30 cellular contexts compared by ENCODE assay signal in the genomic region with DNA sequence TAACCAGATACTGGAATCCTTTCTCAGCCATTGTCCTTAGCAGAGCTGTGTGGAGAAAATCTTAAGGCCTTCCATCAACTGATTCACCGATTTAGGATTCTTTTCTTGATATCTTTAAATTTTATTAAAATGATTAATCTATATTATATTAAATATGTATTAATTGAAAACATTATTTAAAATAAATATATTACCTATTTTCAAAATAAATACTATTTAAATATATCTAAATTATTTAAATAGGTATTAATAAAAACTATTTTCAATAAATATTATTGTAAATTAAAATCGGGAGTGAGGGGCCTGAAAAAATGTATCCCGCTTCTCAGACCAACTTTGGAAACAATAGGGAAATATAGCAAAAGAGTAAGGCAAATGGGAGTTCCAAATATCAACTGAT.
"Had no signal": no experiment of that assay in that cellular context is flagged by ENCODE, and none has a peak within 500 bp of the region (broad histone marks: within the 10 kb centered on the region; RNA-seq: fewer than 3 reads in every experiment).

No MANE protein-coding gene starts in this region.

- H3K4me3 Mint-ChIP-seq: activated CD4-positive, alpha-beta memory T cell treated with anti-CD3 and anti-CD28 coated beads, Interleukin-2, amount 10 ng/mL, durations not matched to agents 7 days and 5 days; activated CD4-positive, alpha-beta T cell treated with anti-CD3 and anti-CD28 coated beads for 36 hours; activated CD4-positive, alpha-beta T cell treated with anti-CD3 and anti-CD28 coated beads, Interleukin-2, amount 10 ng/mL, durations not matched to agents 24 days and 14 days; activated naive CD4-positive, alpha-beta T cell treated with anti-CD3 and anti-CD28 coated beads, Interleukin-2, amount 10 ng/mL, durations not matched to agents 7 days and 5 days; activated naive CD8-positive, alpha-beta T cell treated with anti-CD3 and anti-CD28 coated beads, Interleukin-2, amount 10 ng/mL, durations not matched to agents 7 days and 5 days; activated T-cell treated with anti-CD3 and anti-CD28 coated beads, Interleukin-2, amount 50 U/mL, for 24 hours; activated T-cell treated with anti-CD3 and anti-CD28 coated beads, Interleukin-2, amount 50 U/mL, for 72 hours; brain; dendritic cell treated with granulocyte-macrophage colony-stimulating factor and Interleukin-4, amounts not matched to agents 40 ng/mL and 50 ng/mL, for 4 days; endodermal cell had no signal

- H3K27ac Mint-ChIP-seq: activated CD4-positive, alpha-beta memory T cell treated with anti-CD3 and anti-CD28 coated beads, Interleukin-2, amount 10 ng/mL, durations not matched to agents 7 days and 5 days; activated CD4-positive, alpha-beta T cell treated with anti-CD3 and anti-CD28 coated beads for 36 hours; activated CD4-positive, alpha-beta T cell treated with anti-CD3 and anti-CD28 coated beads, Interleukin-2, amount 10 ng/mL, durations not matched to agents 24 days and 14 days; activated naive CD4-positive, alpha-beta T cell treated with anti-CD3 and anti-CD28 coated beads, Interleukin-2, amount 10 ng/mL, durations not matched to agents 7 days and 5 days; activated naive CD4-positive, alpha-beta T cell treated with anti-CD3 and anti-CD28 coated beads, Interleukin-2, amount 50 U/mL, for 72 hours; activated naive CD8-positive, alpha-beta T cell treated with anti-CD3 and anti-CD28 coated beads, Interleukin-2, amount 10 ng/mL, durations not matched to agents 7 days and 5 days; activated T-cell treated with anti-CD3 and anti-CD28 coated beads, Interleukin-2, amount 50 U/mL, for 24 hours; activated T-cell treated with anti-CD3 and anti-CD28 coated beads, Interleukin-2, amount 50 U/mL, for 72 hours; brain; dendritic cell treated with granulocyte-macrophage colony-stimulating factor and Interleukin-4, amounts not matched to agents 40 ng/mL and 50 ng/mL, for 4 days; endodermal cell had no signal

- H3K36me3 Mint-ChIP-seq: activated naive CD4-positive, alpha-beta T cell treated with anti-CD3 and anti-CD28 coated beads, Interleukin-2, amount 10 ng/mL, durations not matched to agents 7 days and 5 days; activated naive CD4-positive, alpha-beta T cell treated with anti-CD3 and anti-CD28 coated beads, Interleukin-2, amount 50 U/mL, for 72 hours; activated naive CD8-positive, alpha-beta T cell treated with anti-CD3 and anti-CD28 coated beads, Interleukin-2, amount 10 ng/mL, durations not matched to agents 7 days and 5 days; brain had no signal

- H3K27ac ChIP-seq: ascending aorta, breast epithelium, cardiac muscle cell, coronary artery, dorsolateral prefrontal cortex, esophagus squamous epithelium, WERI-Rb-1 had no signal

- H3K36me3 ChIP-seq: ascending aorta, breast epithelium, cardiac muscle cell, esophagus squamous epithelium, WERI-Rb-1 had no signal

- ATAC-seq: activated CD4-positive, alpha-beta T cell treated with anti-CD3 and anti-CD28 coated beads for 36 hours; activated naive CD4-positive, alpha-beta T cell treated with anti-CD3 and anti-CD28 coated beads, Interleukin-2, amount 50 U/mL, for 72 hours; activated T-cell treated with anti-CD3 and anti-CD28 coated beads, Interleukin-2, amount 50 U/mL, for 72 hours had no signal

- DNase-seq: activated CD4-positive, alpha-beta memory T cell treated with anti-CD3 and anti-CD28 coated beads, Interleukin-2, amount 10 ng/mL, durations not matched to agents 7 days and 5 days; activated CD4-positive, alpha-beta T cell treated with anti-CD3 and anti-CD28 coated beads for 36 hours; activated CD4-positive, alpha-beta T cell treated with anti-CD3 and anti-CD28 coated beads, Interleukin-2, amount 10 ng/mL, durations not matched to agents 24 days and 14 days; activated CD4-positive, CD25-positive, alpha-beta regulatory T cell; activated CD4-positive, CD25-positive, alpha-beta regulatory T cell treated with anti-CD3 and anti-CD28 coated beads, Interleukin-2, amount 50 U/mL, for 72 hours; activated CD8-positive, alpha-beta memory T cell treated with anti-CD3 and anti-CD28 coated beads, Interleukin-2, amount 50 U/mL, for 48 hours; activated gamma-delta T cell; activated naive CD4-positive, alpha-beta T cell; activated naive CD4-positive, alpha-beta T cell treated with anti-CD3 and anti-CD28 coated beads, Interleukin-2, amount 10 ng/mL, durations not matched to agents 7 days and 5 days; activated naive CD8-positive, alpha-beta T cell treated with anti-CD3 and anti-CD28 coated beads, Interleukin-2, amount 10 ng/mL, durations not matched to agents 7 days and 5 days; activated T-cell treated with anti-CD3 and anti-CD28 coated beads for 4 hours; activated T-cell treated with anti-CD3 and anti-CD28 coated beads, Interleukin-2, amount 50 U/mL, for 24 hours; activated T-cell treated with anti-CD3 and anti-CD28 coated beads, Interleukin-2, amount 50 U/mL, for 72 hours; central memory CD4-positive, alpha-beta T cell; cerebellar nuclear complex; dorsolateral prefrontal cortex; effector memory CD4-positive, alpha-beta T cell; endodermal cell; esophagus squamous epithelium; foreskin melanocyte; head of caudate nucleus; T-helper 2 cell; WERI-Rb-1 had no signal

- H3K4me1 Mint-ChIP-seq: activated CD4-positive, alpha-beta memory T cell treated with anti-CD3 and anti-CD28 coated beads, Interleukin-2, amount 10 ng/mL, durations not matched to agents 7 days and 5 days; activated CD4-positive, alpha-beta T cell treated with anti-CD3 and anti-CD28 coated beads for 36 hours; activated CD4-positive, alpha-beta T cell treated with anti-CD3 and anti-CD28 coated beads, Interleukin-2, amount 10 ng/mL, durations not matched to agents 24 days and 14 days; activated naive CD4-positive, alpha-beta T cell treated with anti-CD3 and anti-CD28 coated beads, Interleukin-2, amount 10 ng/mL, durations not matched to agents 7 days and 5 days; activated naive CD8-positive, alpha-beta T cell treated with anti-CD3 and anti-CD28 coated beads, Interleukin-2, amount 10 ng/mL, durations not matched to agents 7 days and 5 days; brain had no signal

- H3K4me1 ChIP-seq: ascending aorta, breast epithelium had no signal

- H3K4me3 ChIP-seq: ascending aorta, breast epithelium, cardiac muscle cell, coronary artery, dorsolateral prefrontal cortex, esophagus squamous epithelium had no signal

- H3K27me3 ChIP-seq: ascending aorta, breast epithelium, cardiac muscle cell, dorsolateral prefrontal cortex, esophagus squamous epithelium had no signal

- H3K9me3 Mint-ChIP-seq: activated CD4-positive, alpha-beta memory T cell treated with anti-CD3 and anti-CD28 coated beads, Interleukin-2, amount 10 ng/mL, durations not matched to agents 7 days and 5 days; activated CD4-positive, alpha-beta T cell treated with anti-CD3 and anti-CD28 coated beads, Interleukin-2, amount 10 ng/mL, durations not matched to agents 24 days and 14 days; activated naive CD4-positive, alpha-beta T cell treated with anti-CD3 and anti-CD28 coated beads, Interleukin-2, amount 10 ng/mL, durations not matched to agents 7 days and 5 days; activated naive CD4-positive, alpha-beta T cell treated with anti-CD3 and anti-CD28 coated beads, Interleukin-2, amount 50 U/mL, for 72 hours; activated naive CD8-positive, alpha-beta T cell treated with anti-CD3 and anti-CD28 coated beads, Interleukin-2, amount 10 ng/mL, durations not matched to agents 7 days and 5 days; activated T-cell treated with anti-CD3 and anti-CD28 coated beads, Interleukin-2, amount 50 U/mL, for 24 hours; dendritic cell treated with granulocyte-macrophage colony-stimulating factor and Interleukin-4, amounts not matched to agents 40 ng/mL and 50 ng/mL, for 4 days had no signal

- H3K9me3 ChIP-seq: ascending aorta, breast epithelium, esophagus squamous epithelium had no signal
